ENCODE assay signal across 8 cellular contexts in the genomic region with DNA sequence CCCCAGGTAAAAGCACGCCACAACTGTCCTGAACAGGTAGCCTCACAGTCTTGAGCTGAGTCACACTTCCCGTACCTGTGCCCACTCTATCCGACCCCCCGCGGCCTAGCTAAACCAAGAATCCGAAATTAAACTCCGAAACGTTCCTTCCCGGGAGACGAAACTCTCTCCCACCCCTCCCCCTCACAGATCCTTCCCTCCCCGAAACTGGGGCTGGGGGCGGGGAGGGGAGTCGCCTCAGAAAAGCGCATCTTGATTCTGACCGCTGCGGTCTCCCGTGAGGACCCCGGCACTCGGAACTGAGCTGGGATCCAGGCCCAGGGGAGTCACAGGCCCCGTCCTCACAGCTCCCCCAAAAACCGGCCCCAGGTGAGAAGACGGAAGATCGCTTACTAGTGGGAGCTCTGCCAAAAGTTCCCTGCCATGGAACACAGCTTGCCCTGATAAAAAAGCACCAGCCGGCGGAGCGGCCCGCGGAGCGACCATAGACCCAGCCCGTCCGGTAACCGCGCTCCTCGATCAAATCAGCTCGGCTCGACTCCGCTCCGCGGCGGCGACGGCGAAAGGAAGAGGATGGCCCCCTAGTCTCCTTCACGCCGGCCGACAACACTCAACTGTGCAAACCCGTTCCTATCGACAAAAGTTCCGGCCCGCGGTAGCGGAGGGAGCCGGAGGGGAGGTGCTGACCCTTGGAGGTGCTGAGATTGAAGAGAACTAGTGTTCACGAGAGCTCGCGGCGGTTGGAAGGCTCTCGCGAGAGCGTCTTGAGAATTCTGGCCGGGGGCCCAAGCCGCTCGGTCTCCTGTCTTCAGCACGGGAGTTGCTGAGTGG. TPM values are rescaled to one million over a fixed set of nuclear protein-coding genes. Genes with fewer than 3 reads are reported as not detected.
A peak's percentile ranks its signal among the peaks of the same experiment; 100 is the strongest.
DNase-seq lines count a peak whose midpoint lies in the region; ATAC-seq, FAIRE-seq and TF ChIP-seq lines count a peak whose summit lies in the region.

A gene with protein sequence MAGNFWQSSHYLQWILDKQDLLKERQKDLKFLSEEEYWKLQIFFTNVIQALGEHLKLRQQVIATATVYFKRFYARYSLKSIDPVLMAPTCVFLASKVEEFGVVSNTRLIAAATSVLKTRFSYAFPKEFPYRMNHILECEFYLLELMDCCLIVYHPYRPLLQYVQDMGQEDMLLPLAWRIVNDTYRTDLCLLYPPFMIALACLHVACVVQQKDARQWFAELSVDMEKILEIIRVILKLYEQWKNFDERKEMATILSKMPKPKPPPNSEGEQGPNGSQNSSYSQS (minus strand): TSS at position 558 of the 831 bp plus-strand sequence. CDS start 133 bp downstream, at position 425.

- DNase-seq in NCI-H2171 (lab: John Stamatoyannopoulos, UW): peak; percentile 97
- DNase-seq in breast epithelium (ENCODE audit: low spot score in 2 of 2): peak; percentile 92

- H3K4me1 ChIP-seq in breast epithelium: peaks cover 0 to 16% of the 10 kb centered on the region in 2 donors
- H3K4me1 ChIP-seq in iPS-20b (ENCODE audit: insufficient read depth, low read length): peaks cover 3% of the 10 kb centered on the region; the same call in 1 of the 2 replicates

- ATAC-seq in GM18858 (IDR thresholded peaks at IDR 0.05; ENCODE audit: unreplicated experiment) (peak; percentile 96), HG03095 (IDR thresholded peaks at IDR 0.05; ENCODE audit: unreplicated experiment) (peak; percentile 98)

- peak; percentile 56 for TF ChIP-seq POLR2A in breast epithelium (IDR thresholded peaks at IDR 0.05)

- H3K4me3 ChIP-seq in breast epithelium (peak within 1 kb of the TSS; percentile 82 to 96 (median 93)), iPS-20b (ENCODE audit: low read length) (peak within 1 kb of the TSS; percentile 99), skin epidermis (peak within 1 kb of the TSS; percentile 58 to 97 (median 94))

- intact Hi-C loops in breast epithelium (cut with DNase I; ENCODE audit: low total_unique reads): loop anchor here (1.0 kb wide), 1 partner anchor 21 kb away; no protein-coding TSS in a partner anchor

- H3K36me3 ChIP-seq in breast epithelium (no peaks in the 10 kb centered on the region), iPS-20b (ENCODE audit: insufficient read depth, low read depth, low read length) (no peaks in the 10 kb centered on the region)

- no peaks in the 10 kb centered on the region for H3K27me3 ChIP-seq in breast epithelium
- no peaks in the 10 kb centered on the region for H3K27me3 ChIP-seq in iPS-20b (ENCODE audit: insufficient read depth, low read length)

- peak; percentile 88 for FAIRE-seq in A204.1 (lab: Jason Lieb, UNC)

- TF ChIP-seq CTCF in VCaP (conservative IDR thresholded peaks at IDR 0.05) (no peak), breast epithelium (IDR thresholded peaks at IDR 0.05) (no peak)

- peak within 1 kb of the TSS; percentile 93 for H3K27ac ChIP-seq in VCaP
- peak within 1 kb of the TSS; percentile 91 to 92 for H3K27ac ChIP-seq in breast epithelium
- H3K27ac ChIP-seq in iPS-20b (ENCODE audit: low read length): peak within 1 kb of the TSS; percentile 92
- H3K27ac ChIP-seq in skin epidermis: peak within 1 kb of the TSS; percentile 66 to 97 (median 89)

- H3K9ac ChIP-seq in iPS-20b (ENCODE audit: low read depth, low read length): peak within 1 kb of the TSS; percentile 98

- H3K9me3 ChIP-seq in breast epithelium: no peaks in the 10 kb centered on the region
- no peaks in the 10 kb centered on the region for H3K9me3 ChIP-seq in iPS-20b (ENCODE audit: insufficient read depth, low read depth, low read length)

RNA-seq across cellular contexts. Expression of the gene that starts here (rescaled TPM):
- total RNA-seq in breast epithelium: 10 to 100 TPM; 59.3 to 79.8 (median 63.0) TPM

Comparison
In these comparisons a context has a peak if more than half of its experiments do, and no peak if none do; other contexts are left out.
1. Peak in every context shown above with its lines: DNase-seq, ATAC-seq, H3K4me3 ChIP-seq and H3K27ac ChIP-seq.